ENCODE assay signal across 21 cellular contexts in genomic region chr10:58932126-58932525, GRCh38.
DNase-seq lines count a peak whose midpoint lies in the region; ATAC-seq and TF ChIP-seq lines count a peak whose summit lies in the region.
"Had no signal": no experiment of that assay in that cellular context is flagged by ENCODE, and none has a peak within 500 bp of the region (broad histone marks: within the 10 kb centered on the region; RNA-seq: fewer than 3 reads in every experiment).

No MANE protein-coding gene starts in this region.

- no peaks in the 10 kb centered on the region for H3K36me3 Mint-ChIP-seq in activated CD8-positive, alpha-beta T cell treated with anti-CD3 and anti-CD28 coated beads, Interleukin-2, amount 10 ng/mL, durations not matched to agents 7 days and 5 days (ENCODE audit: low read depth)
- H3K36me3 Mint-ChIP-seq: CD14-positive monocyte had no signal

- no peak overlapping the region for H3K27ac Mint-ChIP-seq in activated CD8-positive, alpha-beta T cell treated with anti-CD3 and anti-CD28 coated beads, Interleukin-2, amount 10 ng/mL, durations not matched to agents 7 days and 5 days
- H3K27ac Mint-ChIP-seq: CD14-positive monocyte had no signal

- CTCF ChIA-PET in activated CD8-positive, alpha-beta T cell treated with anti-CD3 and anti-CD28 coated beads, Interleukin-2, amount 10 ng/mL, durations not matched to agents 7 days and 5 days (lab: Charles Lee): no interaction called here

- no peaks in the 10 kb centered on the region for H3K4me1 ChIP-seq in vagina
- H3K4me1 ChIP-seq in ovary (ENCODE audit: insufficient read depth): no peaks in the 10 kb centered on the region
- H3K4me1 ChIP-seq: HAP-1, SJCRH30 had no signal

- WGBS in ovary, 3 donors: 38 to 65% (median 56%) methylated on average over 3 of the region's 3 CpGs

- no peaks in the 10 kb centered on the region for H3K27me3 Mint-ChIP-seq in activated CD8-positive, alpha-beta T cell treated with anti-CD3 and anti-CD28 coated beads, Interleukin-2, amount 10 ng/mL, durations not matched to agents 7 days and 5 days (ENCODE audit: low read depth)

- intact Hi-C loops in vagina (cut with DNase I) (no loop called here), ovary (cut with DNase I) (no loop called here)

- no peak overlapping the region for H3K4me3 Mint-ChIP-seq in activated CD8-positive, alpha-beta T cell treated with anti-CD3 and anti-CD28 coated beads, Interleukin-2, amount 10 ng/mL, durations not matched to agents 7 days and 5 days
- H3K4me3 Mint-ChIP-seq: CD14-positive monocyte had no signal

- no peaks in the 10 kb centered on the region for H3K4me1 Mint-ChIP-seq in activated CD8-positive, alpha-beta T cell treated with anti-CD3 and anti-CD28 coated beads, Interleukin-2, amount 10 ng/mL, durations not matched to agents 7 days and 5 days (ENCODE audit: low read depth)
- H3K4me1 Mint-ChIP-seq: CD14-positive monocyte had no signal

- H3K27me3 ChIP-seq in vagina: no peaks in the 10 kb centered on the region
- H3K27me3 ChIP-seq in ovary: no peaks in the 10 kb centered on the region
- H3K27me3 ChIP-seq: SJCRH30 had no signal

- no peak overlapping the region for H3K27ac ChIP-seq in vagina
- H3K27ac ChIP-seq in ovary: no peak overlapping the region
- H3K27ac ChIP-seq: 22Rv1, SJCRH30 had no signal

- DNase-seq in NCI-H82 (lab: John Stamatoyannopoulos, UW) (peak; percentile 4), NCI-H82 treated with DMSO at 0.1 percent for 48 hours (lab: John Stamatoyannopoulos, UW; ENCODE audit: unreplicated experiment) (no peak), NCI-H226 (peak; percentile 20), fibroblast of mammary gland (ENCODE audit: low read depth) (peak; percentile 22), NCI-H1436 treated with DMSO at 0.1 percent for 48 hours (lab: John Stamatoyannopoulos, UW) (no peak), vagina (ENCODE audit: extremely low spot score in 2 of 2) (no peak), ovary (no peak)
- no peak for DNase-seq in activated CD8-positive, alpha-beta T cell treated with anti-CD3 and anti-CD28 coated beads, Interleukin-2, amount 10 ng/mL, durations not matched to agents 7 days and 5 days
- DNase-seq: Calu3; DMS79; NCI-H1436; NCI-H2081; NCI-H526; NK-92 treated with Interleukin-12 subunit alpha and Interleukin-12 subunit beta, amount 100 ng/mL, for 24 hours; OCI-M1; RPMI8226; SJCRH30; SW 1271 had no signal

- H3K9me3 Mint-ChIP-seq in activated CD8-positive, alpha-beta T cell treated with anti-CD3 and anti-CD28 coated beads, Interleukin-2, amount 10 ng/mL, durations not matched to agents 7 days and 5 days (ENCODE audit: insufficient read depth): no peaks in the 10 kb centered on the region

- ATAC-seq in activated CD8-positive, alpha-beta T cell treated with anti-CD3 and anti-CD28 coated beads, Interleukin-2, amount 10 ng/mL, durations not matched to agents 7 days and 5 days: no peak

- H3K36me3 ChIP-seq in vagina (no peaks in the 10 kb centered on the region), ovary (no peaks in the 10 kb centered on the region)
- H3K36me3 ChIP-seq: HAP-1, SJCRH30 had no signal

- POLR2A ChIA-PET in activated CD8-positive, alpha-beta T cell treated with anti-CD3 and anti-CD28 coated beads, Interleukin-2, amount 10 ng/mL, durations not matched to agents 7 days and 5 days (lab: Charles Lee): no interaction called here

- H3K4me3 ChIP-seq in fibroblast of mammary gland (ENCODE audit: control insufficient read depth, low read depth, low read length) (no peak overlapping the region), vagina (no peak overlapping the region), ovary (no peak overlapping the region)
- H3K4me3 ChIP-seq: HAP-1, SJCRH30 had no signal

- TF ChIP-seq CTCF in fibroblast of mammary gland (conservative IDR thresholded peaks at IDR 0.05; ENCODE audit: control insufficient read depth, insufficient read depth, low read depth, low read length): no peak
- no peak for TF ChIP-seq CTCF in vagina (IDR thresholded peaks at IDR 0.05)
- no peak for TF ChIP-seq CTCF in ovary (IDR thresholded peaks at IDR 0.05)

- H3K9me3 ChIP-seq in vagina: no peaks in the 10 kb centered on the region
- H3K9me3 ChIP-seq in ovary: no peaks in the 10 kb centered on the region
- H3K9me3 ChIP-seq: HAP-1, SJCRH30 had no signal

- no peak for TF ChIP-seq POLR2A in vagina (IDR thresholded peaks at IDR 0.05)
- TF ChIP-seq POLR2A in ovary (IDR thresholded peaks at IDR 0.05): no peak

- TF ChIP-seq EP300 in ovary (IDR thresholded peaks at IDR 0.05): no peak

Comparison
In these comparisons a context has a peak if more than half of its experiments do, and no peak if none do; other contexts are left out.
1. DNase-seq: peak in NCI-H82 (single experiment), NCI-H226 (single experiment) and fibroblast of mammary gland (single experiment); none in NCI-H82 treated with DMSO at 0.1 percent for 48 hours (single experiment), NCI-H1436 treated with DMSO at 0.1 percent for 48 hours (single experiment), vagina (0 of 2), ovary (0 of 5) and activated CD8-positive, alpha-beta T cell treated with anti-CD3 and anti-CD28 coated beads, Interleukin-2, amount 10 ng/mL, durations not matched to agents 7 days and 5 days (single experiment).